Comparison of ENCODE assay signal across 8 cellular contexts in genomic region chr1:220272841-220273090, GRCh38. TPM values are rescaled to one million over a fixed set of nuclear protein-coding genes. Genes with fewer than 3 reads are reported as not detected.
A peak's percentile ranks its signal among the peaks of the same experiment; 100 is the strongest.
DNase-seq lines count a peak whose midpoint lies in the region; ATAC-seq, FAIRE-seq and TF ChIP-seq lines count a peak whose summit lies in the region.

No MANE protein-coding gene starts in this region.

- peak overlapping the region; percentile 71 for H2AFZ ChIP-seq in trophoblast cell (ENCODE audit: insufficient read depth, low read length, poor library complexity)

- peak overlapping the region; percentile 87 for H3K27ac ChIP-seq in CD4-positive, alpha-beta T cell (ENCODE audit: low read depth, low read length)
- peak overlapping the region; percentile 38 for H3K27ac ChIP-seq in trophoblast cell (ENCODE audit: low read depth, low read length)

- no peaks in the 10 kb centered on the region for H3K9me3 Mint-ChIP-seq in CD4-positive, alpha-beta T cell

- DNase-seq in CD4-positive, alpha-beta T cell, result no peak
- DNase-seq in NCI-H774 (lab: John Stamatoyannopoulos, UW) (peak; percentile 64), epithelial cell of proximal tubule (ENCODE audit: low read depth) (no peak), trophoblast cell (no peak), COLO668 (lab: John Stamatoyannopoulos, UW; ENCODE audit: unreplicated experiment) (no peak), HTR-8/SVneo (ENCODE audit: insufficient read length, low spot score) (no peak), NCI-H1092 treated with DMSO at 0.1 percent for 48 hours (lab: John Stamatoyannopoulos, UW) (no peak)
- no peak for DNase-seq in activated CD4-positive, CD25-positive, alpha-beta regulatory T cell treated with anti-CD3 and anti-CD28 coated beads, Interleukin-2, amount 50 U/mL, for 72 hours

- H4K8ac ChIP-seq in trophoblast cell (ENCODE audit: low read depth, low read length), result peak overlapping the region; percentile 85

- H3K36me3 Mint-ChIP-seq in CD4-positive, alpha-beta T cell (ENCODE audit: low read depth), result peaks cover 13% of the 10 kb centered on the region

- no peak overlapping the region for H4K91ac ChIP-seq in trophoblast cell (ENCODE audit: low read depth, low read length)

- POLR2A ChIA-PET in CD4-positive, alpha-beta T cell (lab: Charles Lee), result interaction anchor here (1.0 to 1.8 kb wide), 2 partner anchors 8 to 9 kb away, joined by 3 to 8 read pairs; no protein-coding TSS in a partner anchor

- no CpG with 5 or more reads among the region's 5 CpGs for WGBS in trophoblast cell (ENCODE audit: extremely low coverage, insufficient coverage, insufficient read length)

- peak overlapping the region; percentile 89 for H3K4me3 ChIP-seq in epithelial cell of proximal tubule (ENCODE audit: low read depth, low read length)
- H3K4me3 ChIP-seq in trophoblast cell (ENCODE audit: low read depth, low read length), result no peak overlapping the region

- no peak for FAIRE-seq in HTR-8/SVneo (lab: Jason Lieb, UNC)

- no peak overlapping the region for H3K23ac ChIP-seq in trophoblast cell (ENCODE audit: low read length)

- H3K27me3 ChIP-seq in CD4-positive, alpha-beta T cell (ENCODE audit: control insufficient read depth, insufficient read depth, low read length), result no peaks in the 10 kb centered on the region
- H3K27me3 ChIP-seq in trophoblast cell (ENCODE audit: insufficient read depth, low read length), result no peaks in the 10 kb centered on the region

- intact Hi-C loops in CD4-positive, alpha-beta T cell (cut with DNase I, micrococcal nuclease), result loop anchor here in 1 of 2 experiments (2.0 to 10.0 kb wide), 4 partner anchors 178 to 1988 kb away; partner anchors contain the start of genes EPRS1, IARS2 and RRP15

- no peak overlapping the region for H3K4ac ChIP-seq in trophoblast cell (ENCODE audit: low read depth, low read length)

- peaks cover 5% of the 10 kb centered on the region for H3K27me3 Mint-ChIP-seq in CD4-positive, alpha-beta T cell

- no peak overlapping the region for H2BK12ac ChIP-seq in trophoblast cell (ENCODE audit: low read length)

- H3K4me1 ChIP-seq in trophoblast cell (ENCODE audit: control insufficient read depth in 1 of 2, insufficient read depth in 2 of 2, low read length in 2 of 2), result no peaks in the 10 kb centered on the region

- H3K9ac ChIP-seq in trophoblast cell (ENCODE audit: low read length), result peak overlapping the region; percentile 71

- no peaks in the 10 kb centered on the region for H3K9me3 ChIP-seq in CD4-positive, alpha-beta T cell (ENCODE audit: control insufficient read depth, low read length)
- no peaks in the 10 kb centered on the region for H3K9me3 ChIP-seq in trophoblast cell (ENCODE audit: insufficient read depth, low read depth, low read length)

- H3K14ac ChIP-seq in trophoblast cell (ENCODE audit: low read length), result no peak overlapping the region

- no peak for TF ChIP-seq CTCF in CD4-positive, alpha-beta T cell (IDR thresholded peaks at IDR 0.05)
- TF ChIP-seq CTCF in epithelial cell of proximal tubule (conservative IDR thresholded peaks at IDR 0.05; ENCODE audit: low read depth, low read length), result no peak

- peaks cover 8% of the 10 kb centered on the region for H3K79me2 ChIP-seq in trophoblast cell (ENCODE audit: control insufficient read depth, insufficient read depth, low read length, poor library complexity)

- H2AK5ac ChIP-seq in trophoblast cell (ENCODE audit: low read length), result no peak overlapping the region

- H2BK5ac ChIP-seq in trophoblast cell (ENCODE audit: low read depth, low read length, poor library complexity), result peak overlapping the region; percentile 57

- H4K12ac ChIP-seq in trophoblast cell (ENCODE audit: low read depth, low read length), result peak overlapping the region; percentile 43

- no peak overlapping the region for H2BK120ac ChIP-seq in trophoblast cell (ENCODE audit: insufficient read depth, low read length, poor library complexity)

- H3K18ac ChIP-seq in trophoblast cell (ENCODE audit: low read length), result no peak overlapping the region

- H3K27ac Mint-ChIP-seq in CD4-positive, alpha-beta T cell, result no peak overlapping the region

- no peaks in the 10 kb centered on the region for H3K36me3 ChIP-seq in trophoblast cell (ENCODE audit: control insufficient read depth in 1 of 2, insufficient read depth in 2 of 2, low read length in 2 of 2)

- CTCF ChIA-PET in CD4-positive, alpha-beta T cell (lab: Charles Lee), result no interaction called here

- peak overlapping the region; percentile 83 for H3K4me2 ChIP-seq in trophoblast cell (ENCODE audit: low read length)

- ATAC-seq in CD4-positive, alpha-beta T cell (ENCODE audit: poor library complexity), result no peak

- H3K79me1 ChIP-seq in trophoblast cell (ENCODE audit: low read length), result peaks cover 9% of the 10 kb centered on the region

- peaks cover 12% of the 10 kb centered on the region for H3K4me1 Mint-ChIP-seq in CD4-positive, alpha-beta T cell (ENCODE audit: low read depth)

- H3K4me3 Mint-ChIP-seq in CD4-positive, alpha-beta T cell, result no peak overlapping the region

RNA-seq across cellular contexts. Expression of gene RAB3GAP2, which starts 0.5 kb away (rescaled TPM):
- total RNA-seq in CD4-positive, alpha-beta T cell, result 10 to 100 TPM; 34.7 to 39.4 TPM
- total RNA-seq in epithelial cell of proximal tubule, result 15.3 and 21.6 TPM in 2 replicates
- polyA plus RNA-seq in trophoblast cell (2013), result 14.8 and 15.5 TPM in 2 replicates
